Comparison of ENCODE assay signal across 16 cellular contexts in the genomic region with DNA sequence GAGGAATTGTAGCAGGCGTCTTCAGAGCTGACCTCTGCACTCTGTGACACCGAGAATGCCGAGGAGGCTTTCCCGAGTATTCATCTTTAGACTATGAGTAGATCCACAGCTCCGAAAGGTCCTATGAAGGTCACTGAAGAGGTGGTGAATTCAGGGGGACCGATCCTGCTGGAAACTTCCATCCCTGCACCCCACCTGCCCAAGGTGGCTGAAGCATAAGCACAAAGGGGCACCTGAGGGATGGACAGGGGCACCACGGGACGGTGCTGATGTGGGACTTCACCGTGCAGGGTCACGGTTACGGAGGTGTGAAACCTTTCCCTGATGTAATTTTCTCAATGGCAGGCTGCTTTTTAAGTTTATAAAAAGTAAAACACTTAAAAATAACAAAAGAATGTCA. TPM values are rescaled to one million over a fixed set of nuclear protein-coding genes. Genes with fewer than 3 reads are reported as not detected.
"Had no signal": no experiment of that assay in that cellular context is flagged by ENCODE, and none has a peak within 500 bp of the region (broad histone marks: within the 10 kb centered on the region; RNA-seq: fewer than 3 reads in every experiment).

No MANE protein-coding gene starts in this region.

- H3K4me3 Mint-ChIP-seq: T-helper 2 cell treated with Interferon-gamma antibody and Interleukin-4, amounts not matched to agents 5 μg/mL and 100 μg/mL, for 36 hours had no signal

- H3K4me3 ChIP-seq: adrenal gland, coronary artery, gastrocnemius medialis, mucosa of descending colon, stomach, thoracic aorta had no signal

- H3K27me3 ChIP-seq: adrenal gland, stomach had no signal

- DNase-seq: activated CD4-positive, alpha-beta T cell treated with anti-CD3 and anti-CD28 coated beads for 1 hour; adrenal gland; effector CD4-positive, alpha-beta T cell; gastrocnemius medialis; islet precursor cell; mammary epithelial cell; naive thymus-derived CD8-positive, alpha-beta T cell; retina; stimulated activated CD4-positive, alpha-beta T cell treated with anti-CD3 and anti-CD28 coated beads, Interleukin-4, amount 100 ng/mL, for 4 hours; stomach had no signal

- H3K9me3 ChIP-seq: adrenal gland, gastrocnemius medialis, mucosa of descending colon, stomach, thoracic aorta had no signal

- H3K9me3 Mint-ChIP-seq: naive thymus-derived CD8-positive, alpha-beta T cell; T-helper 2 cell treated with Interferon-gamma antibody and Interleukin-4, amounts not matched to agents 5 μg/mL and 100 μg/mL, for 36 hours had no signal

- H3K27me3 Mint-ChIP-seq: naive thymus-derived CD8-positive, alpha-beta T cell had no signal

- ATAC-seq: gastrocnemius medialis; left lobe of liver; mucosa of descending colon; naive thymus-derived CD8-positive, alpha-beta T cell had no signal

- H3K27ac Mint-ChIP-seq: T-helper 2 cell treated with Interferon-gamma antibody and Interleukin-4, amounts not matched to agents 5 μg/mL and 100 μg/mL, for 36 hours had no signal

- H3K27ac ChIP-seq: adrenal gland, coronary artery, gastrocnemius medialis, thoracic aorta had no signal

RNA-seq across cellular contexts. Expression of gene SLC17A9, which starts 50.6 kb away (rescaled TPM):
- total RNA-seq: osteocyte had no signal
